In the genomic region with DNA sequence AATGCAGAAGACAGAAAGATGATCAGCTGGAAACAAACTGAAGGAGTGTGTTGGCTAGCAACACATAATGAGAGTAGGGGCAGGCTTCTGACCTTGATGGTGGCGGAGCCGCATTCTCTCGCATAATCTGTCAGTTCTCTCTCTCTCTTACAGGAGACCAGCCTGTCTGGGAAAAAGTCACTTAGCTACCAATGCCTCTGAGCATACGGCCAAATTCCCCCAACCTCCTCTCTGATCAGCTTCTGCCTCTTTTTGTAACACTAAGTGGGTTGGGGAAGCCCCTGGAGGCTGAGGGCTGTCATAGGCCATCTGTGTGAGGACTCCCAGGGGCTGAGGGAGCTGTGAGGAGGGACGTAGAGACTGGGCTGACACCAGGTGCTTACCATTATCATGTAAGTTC, we compare ENCODE assay signal across 8 cellular contexts.
DNase-seq lines count a peak whose midpoint lies in the region; ATAC-seq, FAIRE-seq and TF ChIP-seq lines count a peak whose summit lies in the region.

No MANE protein-coding gene starts in this region.

- H3K36me3 ChIP-seq in heart left ventricle = peaks cover 0 to 9% (median 0%) of the 10 kb centered on the region in 9 donors
- H3K36me3 ChIP-seq in CD4-positive, alpha-beta memory T cell (ENCODE audit: insufficient read depth, low read length) = no peaks in the 10 kb centered on the region

- H3K27me3 ChIP-seq in heart left ventricle = no peaks in the 10 kb centered on the region
- no peaks in the 10 kb centered on the region for H3K27me3 ChIP-seq in CD4-positive, alpha-beta memory T cell (ENCODE audit: insufficient read depth, low read length)

- H3K27ac Mint-ChIP-seq in IgD-negative memory B cell = peak overlapping the region; percentile 75 to 93 (median 83)
- H3K27ac Mint-ChIP-seq in CD4-positive, alpha-beta memory T cell = peak overlapping the region in 2 of 7 donors; percentile 7 to 21

- TF ChIP-seq POLR2A in GM15510 (IDR thresholded peaks at IDR 0.05; ENCODE audit: borderline replicate concordance, extremely low read depth, insufficient read length) (peak; percentile 27), heart left ventricle (IDR thresholded peaks at IDR 0.05) (no peak)

- H3K4me3 Mint-ChIP-seq in IgD-negative memory B cell = peak overlapping the region in 3 of 4 donors; percentile 23 to 82 (median 60)
- no peak overlapping the region for H3K4me3 Mint-ChIP-seq in CD4-positive, alpha-beta memory T cell

- H3K27me3 Mint-ChIP-seq in IgD-negative memory B cell = no peaks in the 10 kb centered on the region
- no peaks in the 10 kb centered on the region for H3K27me3 Mint-ChIP-seq in CD4-positive, alpha-beta memory T cell

- H3K4me1 ChIP-seq in heart left ventricle = peaks cover 4 to 35% (median 15%) of the 10 kb centered on the region in 12 donors
- H3K4me1 ChIP-seq in CD4-positive, alpha-beta memory T cell (ENCODE audit: insufficient read depth, low read length) = no peaks in the 10 kb centered on the region

- no peak for TF ChIP-seq CTCF in heart left ventricle (IDR thresholded peaks at IDR 0.05)

- POLR2A ChIA-PET in CD4-positive, alpha-beta memory T cell (lab: Charles Lee; ENCODE audit: partially characterized antibody) = no interaction called here

- CTCF ChIA-PET in CD4-positive, alpha-beta memory T cell (lab: Charles Lee; ENCODE audit: partially characterized antibody) = interaction anchor here (1.2 kb wide), 1 partner anchor 26 kb away, joined by 6 read pairs; no protein-coding TSS in a partner anchor

- no peak for FAIRE-seq in urothelium cell line (lab: Jason Lieb, UNC)

- H3K9me3 ChIP-seq in heart left ventricle = peaks cover 0 to under 1% (median 0%) of the 10 kb centered on the region in 12 donors
- no peaks in the 10 kb centered on the region for H3K9me3 ChIP-seq in CD4-positive, alpha-beta memory T cell (ENCODE audit: control insufficient read depth in 1 of 2, low read length in 2 of 2)

- ATAC-seq in GM21528 (IDR thresholded peaks at IDR 0.05; ENCODE audit: low FRiP score, unreplicated experiment) = peak; percentile 85
- peak; percentile 27 to 64 (median 58) for ATAC-seq in heart left ventricle

- H3K27ac ChIP-seq in heart left ventricle = peak overlapping the region in 8 of 12 donors; percentile 24 to 71 (median 62)
- no peak overlapping the region for H3K27ac ChIP-seq in CD4-positive, alpha-beta memory T cell (ENCODE audit: low read depth, low read length)

- H3K4me3 ChIP-seq in heart left ventricle = no peak overlapping the region
- H3K4me3 ChIP-seq in CD4-positive, alpha-beta memory T cell (ENCODE audit: low read length in 2 of 2) = no peak overlapping the region

- 54 to 67% (median 61%) methylated on average over 5 of the region's 5 CpGs for WGBS in heart left ventricle, 4 donors

- H3K9me3 Mint-ChIP-seq in IgD-negative memory B cell = no peaks in the 10 kb centered on the region
- no peaks in the 10 kb centered on the region for H3K9me3 Mint-ChIP-seq in CD4-positive, alpha-beta memory T cell

- H3K4me1 Mint-ChIP-seq in IgD-negative memory B cell = peaks cover 31 to 45% (median 45%) of the 10 kb centered on the region in 3 donors
- peaks cover 6 to 21% (median 13%) of the 10 kb centered on the region in 4 donors for H3K4me1 Mint-ChIP-seq in CD4-positive, alpha-beta memory T cell

- H3K36me3 Mint-ChIP-seq in IgD-negative memory B cell = peaks cover 15% of the 10 kb centered on the region
- H3K36me3 Mint-ChIP-seq in CD4-positive, alpha-beta memory T cell = peaks cover 3 to 14% of the 10 kb centered on the region in 2 donors

- DNase-seq in heart left ventricle (no peak), urothelium cell line (ENCODE audit: low spot score) (no peak), NCI-H1417 treated with DMSO at 0.1 percent for 48 hours (lab: John Stamatoyannopoulos, UW) (no peak), EL (no peak)
- DNase-seq in CD4-positive, alpha-beta memory T cell = no peak

- intact Hi-C loops in heart left ventricle (cut with DNase I) = no loop called here
- intact Hi-C loops in CD4-positive, alpha-beta memory T cell (cut with micrococcal nuclease) = no loop called here

Comparison
In these comparisons a context has a peak if more than half of its experiments do, and no peak if none do; other contexts are left out.
1. H3K4me3 Mint-ChIP-seq: peak in IgD-negative memory B cell (3 of 4); none in CD4-positive, alpha-beta memory T cell (0 of 8).